ENCODE assay signal across 8 cellular contexts in the genomic region with DNA sequence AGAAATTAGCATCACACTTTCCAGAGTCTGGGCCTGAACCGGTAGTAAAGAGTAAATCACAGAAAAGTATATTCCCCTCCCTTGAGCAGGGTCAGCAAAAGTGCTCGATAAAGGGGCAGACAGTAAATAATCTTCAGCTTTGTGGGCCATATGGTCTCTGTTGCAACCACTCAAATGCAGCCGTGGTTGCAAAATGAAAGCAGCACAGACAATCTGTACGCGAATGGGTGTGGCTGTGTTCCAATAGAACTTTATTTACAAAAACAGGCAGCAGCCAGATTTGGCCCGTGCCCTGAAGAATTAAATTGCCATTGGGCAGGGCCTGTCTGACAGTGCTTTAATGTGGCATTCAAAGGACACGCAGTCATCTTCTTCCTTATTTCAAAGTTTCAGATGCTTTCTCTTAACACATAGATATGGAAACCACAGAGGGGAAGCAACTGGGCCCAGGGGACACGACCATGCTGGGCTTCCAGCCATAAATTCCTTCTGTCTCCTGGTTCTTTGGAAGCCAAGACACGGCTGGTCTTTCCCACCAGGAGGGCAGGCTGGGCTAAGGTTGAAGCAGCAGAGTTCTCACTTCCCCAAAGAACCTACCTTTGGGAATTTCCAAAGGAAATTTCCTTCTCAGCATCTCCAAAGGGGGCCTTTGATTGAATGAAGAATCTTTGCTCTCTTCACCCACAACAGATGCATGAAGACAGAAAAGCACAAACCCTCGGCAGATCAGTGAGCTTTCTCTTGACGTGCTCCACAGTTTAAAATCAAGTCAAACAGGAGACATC.
DNase-seq lines count a peak whose midpoint lies in the region; ATAC-seq lines count a peak whose summit lies in the region.

No MANE protein-coding gene starts in this region.

- CTCF ChIA-PET in naive thymus-derived CD4-positive, alpha-beta T cell (lab: Charles Lee) = interaction anchor here (0.6 kb wide), 1 partner anchor 51 kb away, joined by 3 read pairs; no protein-coding TSS in a partner anchor

- H3K27me3 ChIP-seq in ACC112 (ENCODE audit: insufficient read depth, low read length) (peaks cover 26% of the 10 kb centered on the region), aorta (ENCODE audit: control insufficient read depth in 1 of 2, insufficient read depth in 2 of 2, low read length in 1 of 2) (no peaks in the 10 kb centered on the region)
- no peaks in the 10 kb centered on the region for H3K27me3 ChIP-seq in naive thymus-derived CD4-positive, alpha-beta T cell (ENCODE audit: control insufficient read depth in 2 of 2, insufficient read depth in 2 of 2, low read length in 2 of 2)

- H3K4me3 ChIP-seq in ACC112 (ENCODE audit: low read depth, low read length) = peak overlapping the region; percentile 23
- H3K4me3 ChIP-seq in naive thymus-derived CD4-positive, alpha-beta T cell (ENCODE audit: low read length) = no peak overlapping the region
- H3K4me3 ChIP-seq in aorta (ENCODE audit: low read length in 2 of 2) = no peak overlapping the region

- POLR2A ChIA-PET in naive thymus-derived CD4-positive, alpha-beta T cell (lab: Charles Lee) = interaction anchor here (0.6 kb wide), 1 partner anchor 26 kb away, joined by 3 read pairs; no protein-coding TSS in a partner anchor

- DNase-seq in NOMO-1 treated with DMSO at 0.1 percent for 48 hours (lab: John Stamatoyannopoulos, UW; ENCODE audit: unreplicated experiment) = peak; percentile 93
- DNase-seq in dedifferentiated amniotic fluid mesenchymal stem cell (ENCODE audit: extremely low spot score) = peak; percentile 48
- DNase-seq in naive thymus-derived CD4-positive, alpha-beta T cell = peak in 6 of 9 donors; percentile 20 to 66 (median 44)
- DNase-seq in stimulated activated CD4-positive, alpha-beta T cell treated with anti-CD3 and anti-CD28 coated beads, Interleukin-2, amount 100 ng/mL, for 48 hours = no peak
- DNase-seq in aorta = no peak
- no peak for DNase-seq in kidney glomerular epithelial cell (lab: John Stamatoyannopoulos, UW)

- 48 to 60% methylated on average over 11 of the region's 11 CpGs for WGBS in aorta, 2 donors

- H2AFZ ChIP-seq in ACC112 (ENCODE audit: low read length, unreplicated experiment) = peak overlapping the region; percentile 27

- peak overlapping the region; percentile 3; the same call in 1 of the 2 replicates for H3K27ac ChIP-seq in ACC112 (ENCODE audit: low read depth, low read length)
- H3K27ac ChIP-seq in naive thymus-derived CD4-positive, alpha-beta T cell (ENCODE audit: low read depth, low read length) = no peak overlapping the region
- no peak overlapping the region for H3K27ac ChIP-seq in aorta (ENCODE audit: low read depth in 1 of 2, low read length in 2 of 2)

- H3K4me1 Mint-ChIP-seq in naive thymus-derived CD4-positive, alpha-beta T cell = peaks cover 39 to 66% (median 57%) of the 10 kb centered on the region in 7 donors

- no peaks in the 10 kb centered on the region for H3K9me3 Mint-ChIP-seq in naive thymus-derived CD4-positive, alpha-beta T cell

- H3K9me3 ChIP-seq in naive thymus-derived CD4-positive, alpha-beta T cell (ENCODE audit: control insufficient read depth in 2 of 3, low read length in 3 of 3) = no peaks in the 10 kb centered on the region
- H3K9me3 ChIP-seq in aorta (ENCODE audit: control insufficient read depth, low read length) = no peaks in the 10 kb centered on the region

- peaks cover 32% of the 10 kb centered on the region for H3K4me1 ChIP-seq in ACC112 (ENCODE audit: control insufficient read depth, insufficient read depth, low read length, unreplicated experiment)
- H3K4me1 ChIP-seq in naive thymus-derived CD4-positive, alpha-beta T cell (ENCODE audit: control insufficient read depth in 2 of 2, insufficient read depth in 2 of 2, low read length in 2 of 2) = peaks cover 0 to 41% of the 10 kb centered on the region in 2 donors
- H3K4me1 ChIP-seq in aorta (ENCODE audit: control insufficient read depth in 1 of 2, insufficient read depth in 2 of 2, low read length in 2 of 2) = no peaks in the 10 kb centered on the region

- H3K4me3 Mint-ChIP-seq in naive thymus-derived CD4-positive, alpha-beta T cell = peak overlapping the region; percentile 34 to 73 (median 61)

- intact Hi-C loops in naive thymus-derived CD4-positive, alpha-beta T cell (cut with micrococcal nuclease) = no loop called here
- intact Hi-C loops in aorta (cut with DNase I) = loop anchor here in 1 of 2 donors (10.0 kb wide), 1 partner anchor 550 kb away; no protein-coding TSS in a partner anchor

- H3K27ac Mint-ChIP-seq in naive thymus-derived CD4-positive, alpha-beta T cell = peak overlapping the region; percentile 8 to 84 (median 64)

- peak; percentile 80 for ATAC-seq in GM18868 (IDR thresholded peaks at IDR 0.05; ENCODE audit: unreplicated experiment)
- ATAC-seq in naive thymus-derived CD4-positive, alpha-beta T cell = peak; percentile 78
- ATAC-seq in aorta (ENCODE audit: low FRiP score) = no peak

- no peaks in the 10 kb centered on the region for H3K79me2 ChIP-seq in ACC112 (ENCODE audit: control insufficient read depth, insufficient read depth, low read length, unreplicated experiment)

- peaks cover 0 to 1% (median 0%) of the 10 kb centered on the region in 5 donors for H3K36me3 Mint-ChIP-seq in naive thymus-derived CD4-positive, alpha-beta T cell

- H3K27me3 Mint-ChIP-seq in naive thymus-derived CD4-positive, alpha-beta T cell = peaks cover 0 to 6% (median 0%) of the 10 kb centered on the region in 5 donors

- H3K36me3 ChIP-seq in ACC112 (ENCODE audit: insufficient read depth, low read length) = no peaks in the 10 kb centered on the region
- H3K36me3 ChIP-seq in naive thymus-derived CD4-positive, alpha-beta T cell (ENCODE audit: control insufficient read depth in 2 of 3, insufficient read depth in 3 of 3, low read length in 3 of 3) = no peaks in the 10 kb centered on the region
- H3K36me3 ChIP-seq in aorta (ENCODE audit: control insufficient read depth in 1 of 2, insufficient read depth in 2 of 2, low read length in 1 of 2) = no peaks in the 10 kb centered on the region

Comparison
In these comparisons a context has a peak if more than half of its experiments do, and no peak if none do; other contexts are left out.
1. DNase-seq: peak in NOMO-1 treated with DMSO at 0.1 percent for 48 hours (single experiment), dedifferentiated amniotic fluid mesenchymal stem cell (single experiment) and naive thymus-derived CD4-positive, alpha-beta T cell (6 of 9); none in stimulated activated CD4-positive, alpha-beta T cell treated with anti-CD3 and anti-CD28 coated beads, Interleukin-2, amount 100 ng/mL, for 48 hours (0 of 2), aorta (0 of 2) and kidney glomerular epithelial cell (single experiment).